9 cellular contexts compared by ENCODE assay signal in genomic region chr7:36280840-36281812, GRCh38.
A peak's percentile ranks its signal among the peaks of the same experiment; 100 is the strongest.
DNase-seq lines count a peak whose midpoint lies in the region; ATAC-seq and TF ChIP-seq lines count a peak whose summit lies in the region.
"Had no signal": no experiment of that assay in that cellular context is flagged by ENCODE, and none has a peak within 500 bp of the region (broad histone marks: within the 10 kb centered on the region; RNA-seq: fewer than 3 reads in every experiment).

No MANE protein-coding gene starts in this region.

- H3K27ac ChIP-seq in esophagus muscularis mucosa (replicated peaks in 1 of 4) = peak overlapping the region; percentile 61 to 77 (median 74)
- H3K27ac ChIP-seq: 22Rv1 had no signal

- no peaks in the 10 kb centered on the region for H3K9me3 ChIP-seq in esophagus muscularis mucosa

- DNase-seq in DMS 273 (lab: John Stamatoyannopoulos, UW; ENCODE audit: unreplicated experiment) = peak; percentile 70
- DNase-seq in DMS 273 treated with DMSO at 0.1 percent for 48 hours (lab: John Stamatoyannopoulos, UW) = no peak
- peak; percentile 93 for DNase-seq in RKO (ENCODE audit: low spot score)
- DNase-seq in esophagus muscularis mucosa (ENCODE audit: extremely low spot score) = no peak
- peak; percentile 88 for DNase-seq in mucosa of gallbladder (ENCODE audit: low spot score)
- no peak for DNase-seq in SHP77 treated with DMSO at 0.1 percent for 48 hours (lab: John Stamatoyannopoulos, UW)
- no peak for DNase-seq in D341Med (ENCODE audit: low spot score)

- no peak for TF ChIP-seq POLR2A in esophagus muscularis mucosa (IDR thresholded peaks at IDR 0.05; ENCODE audit: low read depth)

- peak; percentile 33 for ATAC-seq in HG03469 (IDR thresholded peaks at IDR 0.05; ENCODE audit: unreplicated experiment)

- no peaks in the 10 kb centered on the region for H3K27me3 ChIP-seq in esophagus muscularis mucosa

- WGBS in esophagus muscularis mucosa = 8% methylated on average over 18 of the region's 18 CpGs

- H3K4me1 ChIP-seq in esophagus muscularis mucosa = peaks cover 49 to 89% (median 72%) of the 10 kb centered on the region in 4 donors

- H3K36me3 ChIP-seq in esophagus muscularis mucosa = no peaks in the 10 kb centered on the region

- TF ChIP-seq CTCF in esophagus muscularis mucosa (IDR thresholded peaks at IDR 0.05) = peak in 1 of 3 experiments; percentile 13

- H3K4me3 ChIP-seq in esophagus muscularis mucosa = peak overlapping the region in 2 of 4 donors; percentile 23 to 37

- TF ChIP-seq EP300 in esophagus muscularis mucosa (IDR thresholded peaks at IDR 0.05) = no peak

- intact Hi-C loops in esophagus muscularis mucosa (cut with DNase I) = loop anchor here (5.0 kb wide), 1 partner anchor 129 kb away; the partner anchor contains the start of gene EEPD1

Comparison
In these comparisons a context has a peak if more than half of its experiments do, and no peak if none do; other contexts are left out.
1. DNase-seq: peak in DMS 273 (single experiment), RKO (single experiment) and mucosa of gallbladder (single experiment); none in DMS 273 treated with DMSO at 0.1 percent for 48 hours (single experiment), esophagus muscularis mucosa (single experiment), SHP77 treated with DMSO at 0.1 percent for 48 hours (single experiment) and D341Med (single experiment).